1 cellular context compared by ENCODE assay signal in the genomic region with DNA sequence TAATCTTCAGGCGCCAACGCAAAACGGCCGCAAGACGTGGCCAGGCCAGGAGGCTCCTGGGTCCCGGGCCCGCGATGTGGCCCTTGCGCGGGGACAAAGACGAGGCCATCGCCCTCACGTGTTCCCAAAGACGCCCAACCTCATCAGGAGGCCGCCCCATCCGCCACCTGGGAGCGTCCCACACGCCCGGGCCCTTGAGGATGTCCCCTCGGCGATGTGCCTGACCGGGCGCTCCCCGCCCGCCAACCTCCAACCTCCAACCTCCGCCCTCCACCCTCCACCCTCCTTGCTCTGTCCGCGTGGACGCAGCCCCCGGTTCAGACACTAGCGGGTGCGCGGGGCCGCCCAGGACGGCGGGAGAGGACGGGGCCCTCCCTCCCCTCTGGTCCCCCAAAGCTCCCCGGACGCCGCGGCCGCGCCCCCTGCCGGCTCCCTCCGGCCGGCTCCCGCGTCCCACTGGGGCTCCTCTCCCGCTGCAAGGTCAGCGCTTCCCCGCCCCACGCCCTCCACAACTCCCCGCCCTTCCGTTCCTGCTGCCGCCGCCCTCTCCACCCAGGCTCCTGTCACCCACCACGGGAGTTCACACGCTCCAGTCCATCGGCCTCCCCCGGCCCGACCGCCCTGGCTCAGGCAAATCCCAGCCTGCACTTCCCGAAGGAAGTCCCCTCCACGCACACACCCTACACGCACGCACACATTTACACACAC.
TF ChIP-seq lines count a peak whose summit lies in the region.

No MANE protein-coding gene starts in this region.

TF ChIP-seq in liver, 16 proteins besides CTCF, POLR2A, EP300 and RAD21 (continued from another document):
- TF ChIP-seq GABPA (IDR thresholded peaks at IDR 0.05 in 1 of 2, conservative IDR thresholded peaks at IDR 0.05 in 1 of 2) (no peak), EGR1 (IDR thresholded peaks at IDR 0.05; ENCODE audit: low read depth in 2 of 2) (no peak), HNF4G (IDR thresholded peaks at IDR 0.05) (no peak), TAF1 (conservative IDR thresholded peaks at IDR 0.05) (no peak)
- TF ChIP-seq, protein P1, sequence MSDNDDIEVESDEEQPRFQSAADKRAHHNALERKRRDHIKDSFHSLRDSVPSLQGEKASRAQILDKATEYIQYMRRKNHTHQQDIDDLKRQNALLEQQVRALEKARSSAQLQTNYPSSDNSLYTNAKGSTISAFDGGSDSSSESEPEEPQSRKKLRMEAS (IDR thresholded peaks at IDR 0.05): no peak
- TF ChIP-seq, protein P2, sequence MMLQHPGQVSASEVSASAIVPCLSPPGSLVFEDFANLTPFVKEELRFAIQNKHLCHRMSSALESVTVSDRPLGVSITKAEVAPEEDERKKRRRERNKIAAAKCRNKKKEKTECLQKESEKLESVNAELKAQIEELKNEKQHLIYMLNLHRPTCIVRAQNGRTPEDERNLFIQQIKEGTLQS (IDR thresholded peaks at IDR 0.05): no peak
